ENCODE assay signal across 8 cellular contexts in the genomic region with DNA sequence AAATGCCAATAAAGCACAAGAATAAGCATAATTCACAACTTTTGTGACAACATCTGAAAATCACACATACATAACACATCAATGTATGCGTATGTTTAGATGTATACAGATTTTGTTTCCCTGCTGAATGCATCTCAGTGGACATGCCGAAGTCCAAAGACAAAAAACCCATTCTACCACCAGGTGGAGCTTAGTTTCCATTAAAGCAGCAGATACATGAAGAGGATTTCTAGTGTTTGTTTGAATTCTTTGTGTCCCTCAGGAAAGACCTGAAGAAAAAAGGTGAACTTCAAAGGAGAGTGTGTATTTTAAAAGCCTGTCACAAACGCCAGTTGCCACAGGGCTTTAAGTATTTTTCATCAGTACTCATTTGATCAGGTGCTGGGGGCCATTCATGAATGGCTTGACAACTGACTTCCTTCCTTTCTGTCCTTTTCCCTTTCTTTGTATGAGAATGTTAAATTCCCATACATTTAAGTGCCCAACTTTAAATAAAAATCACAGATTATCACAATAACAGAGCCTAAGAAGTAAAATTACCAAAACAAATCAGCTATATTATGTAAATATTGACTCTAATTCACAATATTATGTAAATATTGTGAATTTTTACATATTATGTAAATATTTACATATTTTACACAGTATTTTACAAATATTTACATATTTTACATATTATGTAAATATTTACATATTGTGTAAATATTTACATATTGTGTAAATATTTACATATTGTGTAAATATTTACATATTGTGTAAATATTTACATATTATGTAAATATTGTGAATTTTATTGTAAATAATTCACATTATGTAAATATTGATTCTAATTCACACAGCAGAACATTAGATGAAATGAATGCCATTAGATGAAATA.
A peak's percentile ranks its signal among the peaks of the same experiment; 100 is the strongest.
DNase-seq lines count a peak whose midpoint lies in the region; ATAC-seq, FAIRE-seq and TF ChIP-seq lines count a peak whose summit lies in the region.

No MANE protein-coding gene starts in this region.

- POLR2A ChIA-PET in K562 (lab: Yijun Ruan, JAX) = no interaction called here

- H3K27ac ChIP-seq in K562 (ENCODE audit: extremely low read depth, low read depth, low read length) = no peak overlapping the region
- H3K27ac ChIP-seq in transverse colon = no peak overlapping the region

- peak; percentile 93 for DNase-seq in DMS53 (lab: John Stamatoyannopoulos, UW)
- peak; percentile 23 to 50 for DNase-seq in NCI-H526 (lab: John Stamatoyannopoulos, UW)
- DNase-seq in K562 (ENCODE audit: extremely low read depth in 1 of 4, low spot score in 3 of 4) = peak; percentile 35 to 83 (median 40)
- DNase-seq in transverse colon = no peak

- no peaks in the 10 kb centered on the region for H3K36me3 ChIP-seq in K562 (ENCODE audit: control insufficient read depth, insufficient read depth, low read length)
- H3K36me3 ChIP-seq in transverse colon = no peaks in the 10 kb centered on the region

- intact Hi-C loops in K562 (cut with micrococcal nuclease) = loop anchor here (1.0 to 10.0 kb wide), 6 partner anchors 190 to 839 kb away; no protein-coding TSS in a partner anchor
- intact Hi-C loops in transverse colon (cut with DNase I; ENCODE audit: low total_unique reads) = loop anchor here (1.0 kb wide), 1 partner anchor 487 kb away; no protein-coding TSS in a partner anchor

- TF ChIP-seq EP300 in K562 (IDR thresholded peaks at IDR 0.05; ENCODE audit: low read length) = no peak
- TF ChIP-seq EP300 in transverse colon (IDR thresholded peaks at IDR 0.05; ENCODE audit: low read depth) = no peak

- no peak overlapping the region for H3K9ac ChIP-seq in K562 (ENCODE audit: insufficient read depth in 1 of 2, low read depth in 2 of 2, low read length in 2 of 2)

- peak; percentile 92 to 95 for TF ChIP-seq RAD21 in K562 (CRISPR knock-in tag; conservative IDR thresholded peaks at IDR 0.05 in 1 of 2, IDR thresholded peaks at IDR 0.05 in 1 of 2)

- TF ChIP-seq POLR2A in K562 (conservative IDR thresholded peaks at IDR 0.05) (no peak), transverse colon (IDR thresholded peaks at IDR 0.05) (no peak)

- H2AFZ ChIP-seq in K562 (ENCODE audit: low read depth, low read length) = peak overlapping the region; percentile 58

- TF ChIP-seq CTCF in K562 (IDR thresholded peaks at IDR 0.05 in 2 of 3, conservative IDR thresholded peaks at IDR 0.05 in 1 of 3; ENCODE audit: insufficient read depth in 2 of 3, low read depth in 1 of 3, low read length in 3 of 3) (peak; percentile 60 to 77 (median 74); a peak in 5 of 6 replicates), transverse colon (IDR thresholded peaks at IDR 0.05) (peak; percentile 58 to 74 (median 64))

- ATAC-seq in GM19397 (IDR thresholded peaks at IDR 0.05; ENCODE audit: unreplicated experiment) (peak; percentile 72), HG03469 (IDR thresholded peaks at IDR 0.05; ENCODE audit: unreplicated experiment) (peak; percentile 79), K562 (peak; percentile 94), GM21737 (IDR thresholded peaks at IDR 0.05; ENCODE audit: unreplicated experiment) (no peak)

- BruUV-seq in K562 (replicated peaks; lab: Mats Ljungman, UMichigan) = no TSS peak

- H3K4me1 ChIP-seq in K562 (replicated peaks in 1 of 2; ENCODE audit: control insufficient read depth in 2 of 2, insufficient read depth in 2 of 2, low read length in 2 of 2) (no peaks in the 10 kb centered on the region; a peak in 1 of 5 replicates), transverse colon (peaks cover 0 to 4% (median 1%) of the 10 kb centered on the region in 4 donors)

- no peaks in the 10 kb centered on the region for H3K79me2 ChIP-seq in K562 (ENCODE audit: control insufficient read depth, insufficient read depth, low read length)

- H4K20me1 ChIP-seq in K562 (replicated peaks; ENCODE audit: control insufficient read depth, insufficient read depth, low read length) = no peaks in the 10 kb centered on the region

- H3K27me3 ChIP-seq in K562 (ENCODE audit: control insufficient read depth in 2 of 2, insufficient read depth in 2 of 2, low read length in 2 of 2) (no peaks in the 10 kb centered on the region), transverse colon (no peaks in the 10 kb centered on the region)

- no peak overlapping the region for H3K4me2 ChIP-seq in K562 (ENCODE audit: insufficient read depth, low read length)

- H3K9me3 ChIP-seq in K562 (replicated peaks; ENCODE audit: control insufficient read depth, insufficient read depth, low read depth, low read length) (no peaks in the 10 kb centered on the region; the same call in none of the 2 replicates), transverse colon (no peaks in the 10 kb centered on the region)

- H3K9me1 ChIP-seq in K562 (ENCODE audit: control insufficient read depth, insufficient read depth, low read length) = no peaks in the 10 kb centered on the region

- 13% methylated on average over 3 of the region's 3 CpGs for WGBS in K562 (ENCODE audit: insufficient coverage, low coverage, missing lambda C conversion rate)
- WGBS in transverse colon (ENCODE audit: low coverage in 1 of 2), 2 donors = 12 to 18% methylated on average over 3 of the region's 3 CpGs

- in situ Hi-C loops in K562 (cut with MboI) (loop anchor here (25.0 kb wide), 1 partner anchor 484 kb away; no protein-coding TSS in a partner anchor), transverse colon (cut with MboI; ENCODE audit: low pct_ligation_motif_present in 1 of 4, low pct_unique_long_range_greater_than_20kb in 1 of 4, low sequenced_read_pairs in 3 of 4) (loop anchor here in 3 of 4 donors (5.0 to 25.0 kb wide), 4 partner anchors 484 to 766 kb away; no protein-coding TSS in a partner anchor)

- peak; percentile 76 for FAIRE-seq in K562 (lab: Jason Lieb, UNC)
- FAIRE-seq in islet of Langerhans (lab: Jason Lieb, UNC) = peak; percentile 96

- CTCF ChIA-PET in K562 (lab: Yijun Ruan, JAX; ENCODE audit: low intra/inter-chr PET ratio) = interaction anchor here (2.5 kb wide), 1 partner anchor 487 kb away, joined by 15 read pairs; no protein-coding TSS in a partner anchor

- H3K4me3 ChIP-seq in K562 (no peak overlapping the region), transverse colon (no peak overlapping the region)

TF ChIP-seq in K562, 482 proteins besides CTCF, POLR2A, EP300 and RAD21 (continues in another document):
- peak; percentile 83 for TF ChIP-seq SMC3 (conservative IDR thresholded peaks at IDR 0.05; ENCODE audit: insufficient read depth, low read depth, low read length)
- 0 out of 2 replicates have a peak, but pooled peaks have one; percentile 50 for TF ChIP-seq ARID2 (IDR thresholded peaks at IDR 0.05)
- TF ChIP-seq NR4A1 (CRISPR knock-in tag; IDR thresholded peaks at IDR 0.05) = no peak
- TF ChIP-seq NR4A1 (tag; IDR thresholded peaks at IDR 0.05) = no peak
- TF ChIP-seq SMARCA4 (IDR thresholded peaks at IDR 0.05) = no peak
- TF ChIP-seq MTA1 (IDR thresholded peaks at IDR 0.05; ENCODE audit: borderline replicate concordance) = no peak
- TF ChIP-seq TFE3 (CRISPR knock-in tag; IDR thresholded peaks at IDR 0.05) = no peak
- TF ChIP-seq CTBP1 (IDR thresholded peaks at IDR 0.05; ENCODE audit: borderline replicate concordance) = peak; percentile 24; the same call in 1 of the 2 replicates
- TF ChIP-seq FOXK1 (CRISPR knock-in tag; IDR thresholded peaks at IDR 0.05; ENCODE audit: borderline replicate concordance) = no peak
- no peak for TF ChIP-seq ZSCAN29 (IDR thresholded peaks at IDR 0.05)
- TF ChIP-seq, protein P1, sequence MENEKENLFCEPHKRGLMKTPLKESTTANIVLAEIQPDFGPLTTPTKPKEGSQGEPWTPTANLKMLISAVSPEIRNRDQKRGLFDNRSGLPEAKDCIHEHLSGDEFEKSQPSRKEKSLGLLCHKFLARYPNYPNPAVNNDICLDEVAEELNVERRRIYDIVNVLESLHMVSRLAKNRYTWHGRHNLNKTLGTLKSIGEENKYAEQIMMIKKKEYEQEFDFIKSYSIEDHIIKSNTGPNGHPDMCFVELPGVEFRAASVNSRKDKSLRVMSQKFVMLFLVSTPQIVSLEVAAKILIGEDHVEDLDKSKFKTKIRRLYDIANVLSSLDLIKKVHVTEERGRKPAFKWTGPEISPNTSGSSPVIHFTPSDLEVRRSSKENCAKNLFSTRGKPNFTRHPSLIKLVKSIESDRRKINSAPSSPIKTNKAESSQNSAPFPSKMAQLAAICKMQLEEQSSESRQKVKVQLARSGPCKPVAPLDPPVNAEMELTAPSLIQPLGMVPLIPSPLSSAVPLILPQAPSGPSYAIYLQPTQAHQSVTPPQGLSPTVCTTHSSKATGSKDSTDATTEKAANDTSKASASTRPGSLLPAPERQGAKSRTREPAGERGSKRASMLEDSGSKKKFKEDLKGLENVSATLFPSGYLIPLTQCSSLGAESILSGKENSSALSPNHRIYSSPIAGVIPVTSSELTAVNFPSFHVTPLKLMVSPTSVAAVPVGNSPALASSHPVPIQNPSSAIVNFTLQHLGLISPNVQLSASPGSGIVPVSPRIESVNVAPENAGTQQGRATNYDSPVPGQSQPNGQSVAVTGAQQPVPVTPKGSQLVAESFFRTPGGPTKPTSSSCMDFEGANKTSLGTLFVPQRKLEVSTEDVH (IDR thresholded peaks at IDR 0.05; ENCODE audit: low read depth, partially characterized antibody) = peak; percentile 28
- TF ChIP-seq JUND (IDR thresholded peaks at IDR 0.05; ENCODE audit: borderline replicate concordance, low read depth, low read length) = 0 out of 2 replicates have a peak, but pooled peaks have one; percentile 28
- TF ChIP-seq JUND (tag; IDR thresholded peaks at IDR 0.05; ENCODE audit: borderline replicate concordance, low read depth, low read length) = no peak
- TF ChIP-seq CC2D1A (IDR thresholded peaks at IDR 0.05) = peak; percentile 69; the same call in 1 of the 2 replicates
